1 cellular context compared by ENCODE assay signal in the genomic region with DNA sequence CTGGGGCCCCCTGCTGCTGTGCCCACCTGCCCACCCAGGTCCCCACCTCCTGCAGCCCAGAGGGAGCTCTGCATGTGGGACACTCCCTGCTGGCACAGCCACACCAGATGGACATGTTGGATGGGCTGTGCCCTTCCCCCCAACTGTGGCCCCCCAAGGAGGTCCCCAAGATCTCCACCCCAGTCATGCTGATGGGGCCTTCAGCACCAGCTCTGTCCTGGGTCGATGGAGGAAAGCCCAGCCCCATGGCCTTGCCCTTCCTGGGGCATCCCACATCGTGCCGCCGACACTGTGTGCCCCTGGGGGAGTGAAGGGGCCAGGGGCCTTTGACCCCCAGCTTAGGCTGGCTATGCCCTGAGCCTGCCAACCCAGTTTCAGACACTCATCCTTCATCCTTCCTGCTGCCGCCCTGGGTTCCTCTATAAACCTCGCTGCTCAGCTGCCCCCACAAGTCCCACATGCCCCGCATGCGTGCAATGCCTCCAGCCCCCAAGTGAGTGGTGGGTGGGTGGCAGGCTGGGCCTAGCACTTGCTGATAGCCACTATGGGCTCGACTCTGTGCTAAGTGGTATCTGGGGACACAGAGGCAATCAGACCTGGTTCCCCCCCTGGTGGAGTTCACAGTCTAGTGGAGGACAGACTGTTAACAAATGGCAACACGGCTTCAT.
TF ChIP-seq lines count a peak whose summit lies in the region.

No MANE protein-coding gene starts in this region.

TF ChIP-seq in GM12878, 131 proteins besides CTCF, POLR2A, EP300 and RAD21:
- TF ChIP-seq NR2C2 (IDR thresholded peaks at IDR 0.05; ENCODE audit: borderline replicate concordance, control insufficient read depth, insufficient read length, low read depth) (no peak), RUNX3 (IDR thresholded peaks at IDR 0.05; ENCODE audit: low read length) (no peak), RCOR1 (conservative IDR thresholded peaks at IDR 0.05; ENCODE audit: low read depth, low read length) (no peak), KDM1A (IDR thresholded peaks at IDR 0.05; ENCODE audit: borderline replicate concordance) (no peak), PAX8 (IDR thresholded peaks at IDR 0.05) (no peak), ATF7 (IDR thresholded peaks at IDR 0.05; ENCODE audit: low read depth) (no peak), TARDBP (IDR thresholded peaks at IDR 0.05; ENCODE audit: borderline replicate concordance) (no peak), BACH1 (IDR thresholded peaks at IDR 0.05; ENCODE audit: borderline replicate concordance) (no peak), TBL1XR1 (IDR thresholded peaks at IDR 0.05; ENCODE audit: low read depth, low read length) (no peak), ZNF217 (IDR thresholded peaks at IDR 0.05) (no peak), NFYA (IDR thresholded peaks at IDR 0.05; ENCODE audit: borderline replicate concordance, low read depth, low read length) (no peak), MYC (IDR thresholded peaks at IDR 0.05; ENCODE audit: insufficient read depth, insufficient read length, insufficient replicate concordance, low read length, severe bottlenecking) (no peak)
